8 cellular contexts compared by ENCODE assay signal in the genomic region with DNA sequence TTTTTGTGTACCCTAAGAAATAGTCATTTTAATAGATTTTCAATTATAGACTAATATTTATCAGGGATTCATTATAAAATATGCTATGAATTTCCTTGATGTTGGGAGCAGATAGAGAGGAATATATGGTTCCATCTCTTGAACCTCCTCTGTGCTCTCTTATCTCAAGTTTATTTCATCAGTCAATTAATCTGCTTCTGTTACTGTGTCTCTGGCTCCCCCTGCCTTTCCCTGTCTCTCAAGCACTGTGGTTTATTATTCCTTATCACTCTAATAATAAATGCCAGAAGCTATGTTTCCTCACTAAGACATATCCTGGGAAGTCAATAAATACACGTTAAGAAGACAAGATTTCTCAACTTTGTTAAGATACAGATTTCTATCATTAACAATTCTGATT.
DNase-seq lines count a peak whose midpoint lies in the region; ATAC-seq and TF ChIP-seq lines count a peak whose summit lies in the region.
"Not testable (repeated sequence)": the region's sequence is repeated elsewhere in the genome, so short reads cannot be mapped to it uniquely, and the experiment has no call there.

No MANE protein-coding gene starts in this region.

- H3K4me2 ChIP-seq in GM23248 (ENCODE audit: unreplicated experiment); fibroblast of lung (ENCODE audit: extremely low read depth, insufficient read depth, low read length): not testable (repeated sequence)

- H3K9me3 ChIP-seq in A673 (ENCODE audit: low read depth, low read length, poor library complexity, severe bottlenecking); GM23248 (ENCODE audit: low read depth); fibroblast of lung (ENCODE audit: control insufficient read depth, insufficient read depth, low read depth, low read length): not testable (repeated sequence)

- H3K4me1 Mint-ChIP-seq in brain: not testable (repeated sequence)

- not testable (repeated sequence) for H3K36me3 ChIP-seq in A673 (ENCODE audit: insufficient read depth, low read length, poor library complexity, severe bottlenecking); GM23248 (ENCODE audit: low read depth); fibroblast of lung (ENCODE audit: control insufficient read depth, insufficient read depth, low read length)

- TF ChIP-seq CTCF in A673 (conservative IDR thresholded peaks at IDR 0.05; ENCODE audit: low read depth, low read length): not testable (repeated sequence)
- TF ChIP-seq CTCF in brain (conservative IDR thresholded peaks at IDR 0.05): peak; percentile 34 to 57
- TF ChIP-seq CTCF in fibroblast of lung (conservative IDR thresholded peaks at IDR 0.05 in 1 of 2, IDR thresholded peaks at IDR 0.05 in 1 of 2; ENCODE audit: low read depth in 1 of 2, low read length in 2 of 2): peak; percentile 18 to 28

- H3K27ac Mint-ChIP-seq in brain: not testable (repeated sequence)

- not testable (repeated sequence) for H3K9me3 Mint-ChIP-seq in brain

- H3F3A ChIP-seq in GM23248 (ENCODE audit: insufficient read depth): not testable (repeated sequence)

- H3K79me2 ChIP-seq in GM23248 (ENCODE audit: insufficient read depth); fibroblast of lung (ENCODE audit: control insufficient read depth, insufficient read depth, low read length): not testable (repeated sequence)

- not testable (repeated sequence) for H3K4me3 Mint-ChIP-seq in brain

- not testable (repeated sequence) for H3K27me3 Mint-ChIP-seq in brain

- CTCF ChIA-PET in A673 (lab: Charles Lee): not testable (repeated sequence)

- H3K36me3 Mint-ChIP-seq in brain: not testable (repeated sequence)

- not testable (repeated sequence) for H3K9ac ChIP-seq in GM23248; fibroblast of lung (ENCODE audit: insufficient read depth, low read length)

- not testable (repeated sequence) for H3K4me1 ChIP-seq in A673 (ENCODE audit: insufficient read depth, low read length, poor library complexity, severe bottlenecking); GM23248 (ENCODE audit: insufficient read depth); fibroblast of lung (ENCODE audit: control insufficient read depth, extremely low read depth, insufficient read depth, low read length)

- H2AFZ ChIP-seq in GM23248; fibroblast of lung (ENCODE audit: low read length): not testable (repeated sequence)

- no CpG with 5 or more reads among the region's 1 CpG for WGBS in GM23248 (ENCODE audit: low coverage in 1 of 2, low lambda C conversion rate in 2 of 2, missing lambda C conversion rate in 2 of 2), 2 experiments

- ATAC-seq in left lobe of liver: peak; percentile 94

- DNase-seq in A673 (ENCODE audit: low spot score): peak; percentile 1
- DNase-seq in GM23248: peak; percentile 30
- peak; percentile 9 for DNase-seq in NCI-H1092 treated with DMSO at 0.1 percent for 48 hours (lab: John Stamatoyannopoulos, UW)
- DNase-seq in RPMI8226: peak; percentile 1
- peak; percentile 0 to 39 for DNase-seq in fibroblast of lung (ENCODE audit: low read depth in 2 of 2)
- peak; percentile 58 for DNase-seq in left lobe of liver (ENCODE audit: low spot score)
- peak in 7 of 10 donors; percentile 2 to 51 (median 18) for DNase-seq in posterior cingulate gyrus

- intact Hi-C loops in A673 (cut with micrococcal nuclease; ENCODE audit: unreplicated experiment); posterior cingulate gyrus (cut with DNase I): not testable (repeated sequence)

- in situ Hi-C loops in GM23248 (cut with MboI): not testable (repeated sequence)

- not testable (repeated sequence) for H3K9me2 ChIP-seq in GM23248 (ENCODE audit: insufficient read depth)

- not testable (repeated sequence) for BruUV-seq in A673 (replicated peaks; lab: Mats Ljungman, UMichigan)

- H3K4me3 ChIP-seq in A673 (ENCODE audit: low read depth, low read length, poor library complexity, severe bottlenecking); GM23248; fibroblast of lung (replicated peaks in 1 of 4; ENCODE audit: control extremely low read depth in 1 of 4, insufficient read depth in 1 of 4, low read depth in 3 of 4, low read length in 4 of 4): not testable (repeated sequence)

- H4K20me1 ChIP-seq in GM23248 (ENCODE audit: insufficient read depth); fibroblast of lung (ENCODE audit: control insufficient read depth, extremely low read depth, insufficient read depth, low read length): not testable (repeated sequence)

- not testable (repeated sequence) for H3K27ac ChIP-seq in A673 (ENCODE audit: low read depth, low read length, poor library complexity, severe bottlenecking); GM23248; fibroblast of lung (ENCODE audit: insufficient read depth, low read length)

- H3K27me3 ChIP-seq in A673 (replicated peaks; ENCODE audit: insufficient read depth, low read depth, low read length, poor library complexity); GM23248 (replicated peaks; ENCODE audit: insufficient read depth); fibroblast of lung (ENCODE audit: control insufficient read depth, insufficient read depth, low read length): not testable (repeated sequence)

- POLR2A ChIA-PET in A673 (lab: Charles Lee; ENCODE audit: low non-redundant PET): not testable (repeated sequence)

Comparison
In these comparisons a context has a peak if more than half of its experiments do, and no peak if none do; other contexts are left out.
1. DNase-seq: peak in every context shown above with its lines; median percentile 58 in left lobe of liver; 30 in GM23248; 20 in fibroblast of lung; 18 in posterior cingulate gyrus; 9 in NCI-H1092 treated with DMSO at 0.1 percent for 48 hours; 1 in A673; 1 in RPMI8226.